Comparison of ENCODE assay signal across 18 cellular contexts in the genomic region with DNA sequence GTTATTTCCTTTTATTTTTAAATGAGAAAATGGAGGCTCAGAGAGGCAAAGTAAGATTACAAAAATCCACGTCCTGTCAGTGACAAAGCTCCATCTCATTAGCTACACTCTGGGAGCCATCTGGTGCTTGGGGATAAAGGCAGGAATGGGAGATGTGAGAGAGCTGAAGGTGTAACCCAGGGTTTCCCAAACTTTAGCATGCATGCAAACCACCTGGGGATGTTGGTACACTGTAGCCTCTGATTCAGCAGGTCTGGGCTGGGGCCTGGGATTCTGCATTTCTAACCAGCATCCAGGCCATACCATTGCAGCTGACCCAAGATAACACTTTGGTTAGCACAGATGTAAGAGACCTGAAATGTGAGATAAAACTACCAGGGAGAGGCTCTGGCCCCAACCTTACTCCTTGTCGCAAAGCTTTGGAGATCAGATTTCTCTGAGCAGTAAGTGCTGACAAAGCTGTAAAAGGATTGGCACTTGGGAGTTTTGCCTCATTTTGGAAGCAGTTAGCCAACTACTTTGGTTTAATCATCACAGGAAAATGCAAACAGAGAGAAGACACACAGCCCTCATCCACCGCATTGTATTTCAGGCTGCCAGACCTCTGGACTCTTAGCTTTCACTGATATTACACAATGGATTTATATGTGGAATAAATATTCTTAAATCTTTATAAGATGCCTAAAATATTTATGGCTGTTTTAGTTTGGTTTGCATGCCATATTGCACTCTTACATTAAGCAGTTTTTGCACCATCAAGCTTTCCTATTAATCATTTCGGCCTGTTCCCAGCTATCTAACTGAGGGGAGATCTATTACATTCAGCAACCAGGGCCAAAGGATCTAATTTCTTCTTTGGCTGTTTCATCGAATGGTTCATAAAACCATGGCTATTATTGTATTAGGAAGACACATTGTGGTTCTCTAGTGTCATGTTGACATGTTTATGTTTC.
DNase-seq lines count a peak whose midpoint lies in the region; ATAC-seq and TF ChIP-seq lines count a peak whose summit lies in the region.
"Had no signal": no experiment of that assay in that cellular context is flagged by ENCODE, and none has a peak within 500 bp of the region (broad histone marks: within the 10 kb centered on the region; RNA-seq: fewer than 3 reads in every experiment).

No MANE protein-coding gene starts in this region.

- H3K4me3 ChIP-seq in fibroblast of mammary gland (ENCODE audit: control insufficient read depth, low read depth, low read length), result no peak overlapping the region
- H3K4me3 ChIP-seq: HAP-1 had no signal

- intact Hi-C loops in sciatic nerve (cut with DNase I), result no loop called here
- intact Hi-C loops in posterior cingulate gyrus (cut with DNase I), result no loop called here

- peak; percentile 56 for ATAC-seq in sciatic nerve
- no peak for ATAC-seq in GM21528 (IDR thresholded peaks at IDR 0.05; ENCODE audit: low FRiP score, unreplicated experiment)
- ATAC-seq: right cardiac atrium had no signal

- no peak for TF ChIP-seq CTCF in fibroblast of mammary gland (conservative IDR thresholded peaks at IDR 0.05; ENCODE audit: control insufficient read depth, insufficient read depth, low read depth, low read length)

- DNase-seq in EH (ENCODE audit: low read depth) (peak; percentile 14), NCI-H2196 (lab: John Stamatoyannopoulos, UW; ENCODE audit: unreplicated experiment) (peak; percentile 35), fibroblast of mammary gland (ENCODE audit: low read depth) (peak; percentile 45), sciatic nerve (ENCODE audit: low spot score) (no peak), GDM1 (lab: John Stamatoyannopoulos, UW) (no peak), SW 1271 (lab: John Stamatoyannopoulos, UW) (no peak), posterior cingulate gyrus (no peak)
- DNase-seq: activated CD8-positive, alpha-beta memory T cell treated with anti-CD3 and anti-CD28 coated beads for 24 hours; activated naive CD4-positive, alpha-beta T cell treated with Interleukin-2 at 50 U/mL for 16 hours; caudate nucleus; CD4-positive, alpha-beta T cell; erythroblast; GF-D8; NCI-H774; right cardiac atrium; SHP77 had no signal

Comparison
In these comparisons a context has a peak if more than half of its experiments do, and no peak if none do; other contexts are left out.
1. DNase-seq: peak in EH (single experiment), NCI-H2196 (single experiment) and fibroblast of mammary gland (single experiment); none in sciatic nerve (single experiment), GDM1 (single experiment), SW 1271 (0 of 2) and posterior cingulate gyrus (0 of 10).